ENCODE assay signal across 8 cellular contexts in genomic region chr12:52010152-52010622, GRCh38. TPM values are rescaled to one million over a fixed set of nuclear protein-coding genes. Genes with fewer than 3 reads are reported as not detected.
DNase-seq lines count a peak whose midpoint lies in the region; ATAC-seq and TF ChIP-seq lines count a peak whose summit lies in the region.

No MANE protein-coding gene starts in this region.

- peak; percentile 56 for DNase-seq in colonic mucosa
- DNase-seq in left lung, result peak in 1 of 2 donors; percentile 85
- no peak for DNase-seq in DMS53 treated with DMSO at 0.1 percent for 48 hours (lab: John Stamatoyannopoulos, UW; ENCODE audit: unreplicated experiment)
- no peak for DNase-seq in activated naive CD4-positive, alpha-beta T cell treated with anti-CD3 and anti-CD28 coated beads, Interleukin-2, amount 50 U/mL, for 72 hours (ENCODE audit: low spot score in 2 of 2)

- intact Hi-C loops in colonic mucosa (cut with DNase I) (no loop called here), left lung (cut with DNase I) (no loop called here)

- H3K27me3 ChIP-seq in HUES64 (ENCODE audit: insufficient read depth, low read length), result peaks cover 57% of the 10 kb centered on the region
- peaks cover 18% of the 10 kb centered on the region for H3K27me3 ChIP-seq in colonic mucosa
- H3K27me3 ChIP-seq in left lung, result peaks cover 6 to 40% of the 10 kb centered on the region in 2 donors
- H3K27me3 ChIP-seq in subcutaneous abdominal adipose tissue (ENCODE audit: control insufficient read depth in 5 of 5, insufficient read depth in 4 of 5, low read length in 5 of 5), result peaks cover 0 to 16% (median 12%) of the 10 kb centered on the region in 5 donors

- H3K9me3 Mint-ChIP-seq in activated naive CD4-positive, alpha-beta T cell treated with anti-CD3 and anti-CD28 coated beads, Interleukin-2, amount 50 U/mL, for 72 hours, result no peaks in the 10 kb centered on the region

- WGBS in HUES64, result 11% methylated on average over 11 of the region's 11 CpGs

- TF ChIP-seq CTCF in colonic mucosa (IDR thresholded peaks at IDR 0.05) (no peak), left lung (IDR thresholded peaks at IDR 0.05) (no peak)

- H3K36me3 ChIP-seq in HUES64 (ENCODE audit: insufficient read depth, low read length) (peaks cover 3% of the 10 kb centered on the region; the same call in 1 of the 2 replicates), colonic mucosa (no peaks in the 10 kb centered on the region), left lung (peaks cover 0 to 37% of the 10 kb centered on the region in 2 donors), subcutaneous abdominal adipose tissue (ENCODE audit: control insufficient read depth in 5 of 5, insufficient read depth in 5 of 5, low read length in 5 of 5) (peaks cover 0 to 39% (median 33%) of the 10 kb centered on the region in 5 donors)

- H3K9ac ChIP-seq in HUES64 (ENCODE audit: low read depth, low read length), result peak overlapping the region; percentile 62
- peak overlapping the region in 1 of 2 donors; percentile 58 for H3K9ac ChIP-seq in colonic mucosa (ENCODE audit: low read depth in 2 of 2, low read length in 2 of 2)
- peak overlapping the region in 1 of 5 donors; percentile 92 for H3K9ac ChIP-seq in subcutaneous abdominal adipose tissue (ENCODE audit: low read length in 5 of 5)

- H3K4me3 ChIP-seq in HUES64 (ENCODE audit: low read length) (peak overlapping the region; percentile 12; the same call in 1 of the 2 replicates), colonic mucosa (no peak overlapping the region), left lung (peak overlapping the region in 1 of 2 donors; percentile 57), subcutaneous abdominal adipose tissue (ENCODE audit: low read depth in 1 of 5, low read length in 5 of 5) (peak overlapping the region in 4 of 5 donors; percentile 31 to 94 (median 80))

- H3K27ac ChIP-seq in HUES64 (ENCODE audit: low read depth, low read length) (peak overlapping the region; percentile 63; the same call in 1 of the 2 replicates), colonic mucosa (peak overlapping the region; percentile 60), left lung (peak overlapping the region; percentile 82 to 85), subcutaneous abdominal adipose tissue (ENCODE audit: low read depth, low read length) (peak overlapping the region; percentile 85)

- no peaks in the 10 kb centered on the region for H3K36me3 Mint-ChIP-seq in activated naive CD4-positive, alpha-beta T cell treated with anti-CD3 and anti-CD28 coated beads, Interleukin-2, amount 50 U/mL, for 72 hours

- H3K27ac Mint-ChIP-seq in activated naive CD4-positive, alpha-beta T cell treated with anti-CD3 and anti-CD28 coated beads, Interleukin-2, amount 50 U/mL, for 72 hours, result no peak overlapping the region

- no peaks in the 10 kb centered on the region for H3K9me3 ChIP-seq in HUES64 (ENCODE audit: insufficient read depth, low read depth, low read length)
- no peaks in the 10 kb centered on the region for H3K9me3 ChIP-seq in colonic mucosa
- no peaks in the 10 kb centered on the region for H3K9me3 ChIP-seq in left lung
- H3K9me3 ChIP-seq in subcutaneous abdominal adipose tissue (ENCODE audit: control insufficient read depth in 5 of 5, low read length in 5 of 5), result no peaks in the 10 kb centered on the region

- peaks cover 20% of the 10 kb centered on the region for H3K4me1 ChIP-seq in HUES64 (ENCODE audit: insufficient read depth, low read length)
- no peaks in the 10 kb centered on the region for H3K4me1 ChIP-seq in colonic mucosa
- peaks cover 17 to 56% of the 10 kb centered on the region in 2 donors for H3K4me1 ChIP-seq in left lung
- peaks cover 1 to 57% (median 46%) of the 10 kb centered on the region in 5 donors for H3K4me1 ChIP-seq in subcutaneous abdominal adipose tissue (ENCODE audit: control insufficient read depth in 5 of 5, insufficient read depth in 5 of 5, low read length in 5 of 5)

- peak; percentile 68 for ATAC-seq in left lung
- ATAC-seq in HG03097 (IDR thresholded peaks at IDR 0.05; ENCODE audit: low FRiP score, unreplicated experiment), result no peak
- no peak for ATAC-seq in HG03159 (IDR thresholded peaks at IDR 0.05; ENCODE audit: unreplicated experiment)
- ATAC-seq in activated naive CD4-positive, alpha-beta T cell treated with anti-CD3 and anti-CD28 coated beads, Interleukin-2, amount 50 U/mL, for 72 hours, result no peak

RNA-seq across cellular contexts. Expression of gene TAMALIN, which starts 3.4 kb away (rescaled TPM):
- polyA plus RNA-seq in HUES64 (2013, experiment 1 of 2), result 3.0 TPM
- polyA plus RNA-seq in HUES64 (2013, experiment 2 of 2), result 3.4 TPM
- 10 to 100 TPM in 1 of 2 donors, 1 to 10 TPM in 1; 5.0 to 15.2 TPM for total RNA-seq in colonic mucosa
- total RNA-seq in left lung, result 10 to 100 TPM; 30.6 to 63.7 TPM
- total RNA-seq in activated naive CD4-positive, alpha-beta T cell treated with anti-CD3 and anti-CD28 coated beads, Interleukin-2, amount 50 U/mL, for 72 hours, result 10 to 100 TPM in 1 of 2 donors, 1 to 10 TPM in 1; 9.9 to 32.9 TPM

RNA-seq across cellular contexts. Expression of gene NR4A1, which starts 41.1 kb away (rescaled TPM):
- polyA plus RNA-seq in HUES64 (2013, experiment 1 of 2), result 10.8 TPM
- polyA plus RNA-seq in HUES64 (2013, experiment 2 of 2), result 15.4 TPM
- total RNA-seq in colonic mucosa (10 to 100 TPM; 51.1 to 52.0 TPM), left lung (100 to 1,000 TPM in 1 of 2 donors, 10 to 100 TPM in 1; 36.4 to 165 TPM)
- 10 to 100 TPM; 29.8 to 76.0 TPM for total RNA-seq in activated naive CD4-positive, alpha-beta T cell treated with anti-CD3 and anti-CD28 coated beads, Interleukin-2, amount 50 U/mL, for 72 hours

RNA-seq across cellular contexts. Expression of gene ACVR1B, which starts 58.7 kb away (rescaled TPM):
- 11.8 TPM for polyA plus RNA-seq in HUES64 (2013, experiment 1 of 2)
- 14.5 TPM for polyA plus RNA-seq in HUES64 (2013, experiment 2 of 2)
- total RNA-seq in colonic mucosa, result 10 to 100 TPM; 56.0 to 63.0 TPM
- total RNA-seq in left lung, result 10 to 100 TPM; 24.9 to 26.6 TPM
- 1 to 10 TPM; 5.2 to 9.0 TPM for total RNA-seq in activated naive CD4-positive, alpha-beta T cell treated with anti-CD3 and anti-CD28 coated beads, Interleukin-2, amount 50 U/mL, for 72 hours

RNA-seq across cellular contexts. Expression of gene ATG101, which starts 59.6 kb away (rescaled TPM):
- 25.8 TPM for polyA plus RNA-seq in HUES64 (2013, experiment 1 of 2)
- 27.5 TPM for polyA plus RNA-seq in HUES64 (2013, experiment 2 of 2)
- total RNA-seq in colonic mucosa (10 to 100 TPM; 37.7 to 44.0 TPM), left lung (10 to 100 TPM; 35.7 to 42.4 TPM)
- 10 to 100 TPM; 28.5 to 46.8 TPM for total RNA-seq in activated naive CD4-positive, alpha-beta T cell treated with anti-CD3 and anti-CD28 coated beads, Interleukin-2, amount 50 U/mL, for 72 hours
